ENCODE assay signal across 9 cellular contexts in genomic region chr11:59918987-59919589, GRCh38. TPM values are rescaled to one million over a fixed set of nuclear protein-coding genes. Genes with fewer than 3 reads are reported as not detected.
DNase-seq lines count a peak whose midpoint lies in the region; ATAC-seq and TF ChIP-seq lines count a peak whose summit lies in the region.
"Had no signal": no experiment of that assay in that cellular context is flagged by ENCODE, and none has a peak within 500 bp of the region (broad histone marks: within the 10 kb centered on the region; RNA-seq: fewer than 3 reads in every experiment).

No MANE protein-coding gene starts in this region.

- H3K18ac ChIP-seq in mesendoderm (ENCODE audit: low read length), result no peak overlapping the region

- no peaks in the 10 kb centered on the region for H3K36me3 Mint-ChIP-seq in activated T-helper 1 cell treated with anti-CD3 and anti-CD28 coated beads, Interleukin-12 subunit alpha, Interleukin-12 subunit beta, Interleukin-2, Interleukin-4 antibody, amounts not matched to agents 30 ng/mL and 10 ng/mL and 1 ng/mL, durations not matched to agents 14 hours and 24 hours and 36 hours (ENCODE audit: low read depth)

- no peak overlapping the region for H3K56ac ChIP-seq in mesendoderm (ENCODE audit: low read length)

- no peak for TF ChIP-seq POLR2A in NB4 (IDR thresholded peaks at IDR 0.05; ENCODE audit: extremely low read depth, insufficient read length)

- H2AK5ac ChIP-seq in mesendoderm (ENCODE audit: low read length), result no peak overlapping the region

- H3K4me3 ChIP-seq in NB4 (ENCODE audit: low read depth, low read length), result no peak overlapping the region
- H3K4me3 ChIP-seq in astrocyte of the spinal cord (ENCODE audit: low read depth, low read length), result no peak overlapping the region
- H3K4me3 ChIP-seq in mesendoderm (ENCODE audit: low read length), result no peak overlapping the region

- no peak overlapping the region for H3K27ac ChIP-seq in mesendoderm (ENCODE audit: low read depth, low read length)

- peaks cover 30% of the 10 kb centered on the region for H3K9me3 Mint-ChIP-seq in activated T-helper 1 cell treated with anti-CD3 and anti-CD28 coated beads, Interleukin-12 subunit alpha, Interleukin-12 subunit beta, Interleukin-2, Interleukin-4 antibody, amounts not matched to agents 30 ng/mL and 10 ng/mL and 1 ng/mL, durations not matched to agents 14 hours and 24 hours and 36 hours

- H2BK120ac ChIP-seq in mesendoderm (ENCODE audit: low read depth, low read length), result no peak overlapping the region

- H3K79me1 ChIP-seq in mesendoderm (ENCODE audit: low read length), result no peaks in the 10 kb centered on the region

- no peak overlapping the region for H4K8ac ChIP-seq in mesendoderm (ENCODE audit: low read depth, low read length)

- ATAC-seq in GM21529 (IDR thresholded peaks at IDR 0.05; ENCODE audit: unreplicated experiment), result no peak
- no peak for ATAC-seq in GM19455 (IDR thresholded peaks at IDR 0.05; ENCODE audit: unreplicated experiment)

- no peak overlapping the region for H3K4me3 Mint-ChIP-seq in activated T-helper 1 cell treated with anti-CD3 and anti-CD28 coated beads, Interleukin-12 subunit alpha, Interleukin-12 subunit beta, Interleukin-2, Interleukin-4 antibody, amounts not matched to agents 30 ng/mL and 10 ng/mL and 1 ng/mL, durations not matched to agents 14 hours and 24 hours and 36 hours
- H3K4me3 Mint-ChIP-seq: stimulated activated naive CD8-positive, alpha-beta T cell treated with anti-CD3 and anti-CD28 coated beads, Interleukin-15, Interleukin-2, amounts not matched to agents 100 ng/mL and 50 ng/mL, for 24 hours had no signal

- no peak overlapping the region for H3K4ac ChIP-seq in mesendoderm (ENCODE audit: low read depth, low read length)

- H2BK5ac ChIP-seq in mesendoderm (ENCODE audit: low read length), result no peak overlapping the region

- H3K4me1 Mint-ChIP-seq in activated T-helper 1 cell treated with anti-CD3 and anti-CD28 coated beads, Interleukin-12 subunit alpha, Interleukin-12 subunit beta, Interleukin-2, Interleukin-4 antibody, amounts not matched to agents 30 ng/mL and 10 ng/mL and 1 ng/mL, durations not matched to agents 14 hours and 24 hours and 36 hours (ENCODE audit: low read depth), result no peaks in the 10 kb centered on the region

- H3K79me2 ChIP-seq in mesendoderm (ENCODE audit: control insufficient read depth, insufficient read depth, low read length), result no peaks in the 10 kb centered on the region

- no peak overlapping the region for H4K5ac ChIP-seq in mesendoderm (ENCODE audit: low read length)

- no peak overlapping the region for H3K23ac ChIP-seq in mesendoderm (ENCODE audit: low read length)

- no peaks in the 10 kb centered on the region for H3K36me3 ChIP-seq in mesendoderm (ENCODE audit: control insufficient read depth, insufficient read depth, low read length)

- no peak overlapping the region for H3K4me2 ChIP-seq in mesendoderm (ENCODE audit: low read length)

- H3K27me3 ChIP-seq in mesendoderm (ENCODE audit: insufficient read depth, low read length, poor library complexity), result no peaks in the 10 kb centered on the region

- TF ChIP-seq CTCF in NB4 (IDR thresholded peaks at IDR 0.05; ENCODE audit: low read depth, low read length) (peak; percentile 33), astrocyte of the spinal cord (IDR thresholded peaks at IDR 0.05; ENCODE audit: low read depth, low read length) (peak; percentile 48)

- no peaks in the 10 kb centered on the region for H3K27me3 Mint-ChIP-seq in activated T-helper 1 cell treated with anti-CD3 and anti-CD28 coated beads, Interleukin-12 subunit alpha, Interleukin-12 subunit beta, Interleukin-2, Interleukin-4 antibody, amounts not matched to agents 30 ng/mL and 10 ng/mL and 1 ng/mL, durations not matched to agents 14 hours and 24 hours and 36 hours (ENCODE audit: insufficient read depth)
- H3K27me3 Mint-ChIP-seq: stimulated activated naive CD8-positive, alpha-beta T cell treated with anti-CD3 and anti-CD28 coated beads, Interleukin-15, Interleukin-2, amounts not matched to agents 100 ng/mL and 50 ng/mL, for 24 hours had no signal

- H3K4me1 ChIP-seq in mesendoderm (ENCODE audit: control insufficient read depth, low read depth, low read length), result no peaks in the 10 kb centered on the region

- H3K9ac ChIP-seq in mesendoderm (ENCODE audit: low read length), result no peak overlapping the region

- intact Hi-C loops in activated T-helper 1 cell treated with anti-CD3 and anti-CD28 coated beads, Interleukin-12 subunit alpha, Interleukin-12 subunit beta, Interleukin-2, Interleukin-4 antibody, amounts not matched to agents 30 ng/mL and 10 ng/mL and 1 ng/mL, durations not matched to agents 14 hours and 24 hours and 36 hours (cut with micrococcal nuclease), result loop anchor here (1.0 kb wide), 2 partner anchors 96 to 165 kb away; no protein-coding TSS in a partner anchor

- in situ Hi-C loops in astrocyte of the spinal cord (cut with HindIII; ENCODE audit: low sequenced_read_pairs), result no loop called here

- WGBS in mesendoderm (ENCODE audit: extremely low coverage, insufficient coverage, low lambda C conversion rate), result no CpG with 5 or more reads among the region's 3 CpGs

- DNase-seq in stimulated activated CD4-positive, alpha-beta T cell treated with anti-CD3 and anti-CD28 coated beads, Interleukin-12 subunit alpha, Interleukin-12 subunit beta, amount 100 ng/mL, for 48 hours (ENCODE audit: low read depth in 2 of 3, low spot score in 1 of 3), result peak in 2 of 3 donors; percentile 1 to 38
- DNase-seq in stimulated activated CD4-positive, alpha-beta T cell treated with anti-CD3 and anti-CD28 coated beads, Interleukin-12 subunit alpha, Interleukin-12 subunit beta, amount 100 ng/mL, for 4 hours, result no peak
- DNase-seq in NB4 (ENCODE audit: low read depth) (peak; percentile 56), astrocyte of the spinal cord (ENCODE audit: low read depth, low spot score) (peak; percentile 38), mesendoderm (peak; percentile 65)
- DNase-seq in activated T-helper 1 cell treated with anti-CD3 and anti-CD28 coated beads, Interleukin-12 subunit alpha, Interleukin-12 subunit beta, Interleukin-2, Interleukin-4 antibody, amounts not matched to agents 30 ng/mL and 10 ng/mL and 1 ng/mL, durations not matched to agents 14 hours and 24 hours and 36 hours (ENCODE audit: low spot score), result no peak

- no peak overlapping the region for H2BK15ac ChIP-seq in mesendoderm (replicated peaks; ENCODE audit: low read depth)

- H3K27ac Mint-ChIP-seq in activated T-helper 1 cell treated with anti-CD3 and anti-CD28 coated beads, Interleukin-12 subunit alpha, Interleukin-12 subunit beta, Interleukin-2, Interleukin-4 antibody, amounts not matched to agents 30 ng/mL and 10 ng/mL and 1 ng/mL, durations not matched to agents 14 hours and 24 hours and 36 hours, result no peak overlapping the region
- H3K27ac Mint-ChIP-seq: stimulated activated naive CD8-positive, alpha-beta T cell treated with anti-CD3 and anti-CD28 coated beads, Interleukin-15, Interleukin-2, amounts not matched to agents 100 ng/mL and 50 ng/mL, for 24 hours had no signal

RNA-seq across cellular contexts. Expression of gene OOSP1, which starts 19.1 kb away (rescaled TPM):
- polyA plus RNA-seq in mesendoderm (2013, experiment 1 of 2), result 0.08 TPM
- 0.06 TPM for polyA plus RNA-seq in mesendoderm (2013, experiment 2 of 2)
- 0.27 TPM in 1 of 2 replicates, not detected in the other for total RNA-seq in activated T-helper 1 cell treated with anti-CD3 and anti-CD28 coated beads, Interleukin-12 subunit alpha, Interleukin-12 subunit beta, Interleukin-2, Interleukin-4 antibody, amounts not matched to agents 30 ng/mL and 10 ng/mL and 1 ng/mL, durations not matched to agents 14 hours and 24 hours and 36 hours

RNA-seq across cellular contexts. Expression of gene OOSP3, which starts 40.5 kb away (rescaled TPM):
- 0.15 TPM for polyA plus RNA-seq in mesendoderm (2013, experiment 1 of 2)
- polyA plus RNA-seq in mesendoderm (2013, experiment 2 of 2), result 0.13 TPM
- total RNA-seq in activated T-helper 1 cell treated with anti-CD3 and anti-CD28 coated beads, Interleukin-12 subunit alpha, Interleukin-12 subunit beta, Interleukin-2, Interleukin-4 antibody, amounts not matched to agents 30 ng/mL and 10 ng/mL and 1 ng/mL, durations not matched to agents 14 hours and 24 hours and 36 hours, result not detected in 2 replicates

RNA-seq across cellular contexts. Expression of gene OOSP4A, which starts 44.7 kb away (rescaled TPM):
- not detected for polyA plus RNA-seq in mesendoderm (2013, experiment 1 of 2)
- polyA plus RNA-seq in mesendoderm (2013, experiment 2 of 2), result not detected
- total RNA-seq in activated T-helper 1 cell treated with anti-CD3 and anti-CD28 coated beads, Interleukin-12 subunit alpha, Interleukin-12 subunit beta, Interleukin-2, Interleukin-4 antibody, amounts not matched to agents 30 ng/mL and 10 ng/mL and 1 ng/mL, durations not matched to agents 14 hours and 24 hours and 36 hours, result not detected in 2 replicates

RNA-seq across cellular contexts. Expression of gene TCN1, which starts 52.8 kb away (rescaled TPM):
- not detected for polyA plus RNA-seq in mesendoderm (2013, experiment 1 of 2)
- polyA plus RNA-seq in mesendoderm (2013, experiment 2 of 2), result not detected
- not detected in 2 replicates for total RNA-seq in activated T-helper 1 cell treated with anti-CD3 and anti-CD28 coated beads, Interleukin-12 subunit alpha, Interleukin-12 subunit beta, Interleukin-2, Interleukin-4 antibody, amounts not matched to agents 30 ng/mL and 10 ng/mL and 1 ng/mL, durations not matched to agents 14 hours and 24 hours and 36 hours

Comparison
In these comparisons a context has a peak if more than half of its experiments do, and no peak if none do; other contexts are left out.
1. DNase-seq: peak in stimulated activated CD4-positive, alpha-beta T cell treated with anti-CD3 and anti-CD28 coated beads, Interleukin-12 subunit alpha, Interleukin-12 subunit beta, amount 100 ng/mL, for 48 hours (2 of 3), NB4 (single experiment), astrocyte of the spinal cord (single experiment) and mesendoderm (single experiment); none in stimulated activated CD4-positive, alpha-beta T cell treated with anti-CD3 and anti-CD28 coated beads, Interleukin-12 subunit alpha, Interleukin-12 subunit beta, amount 100 ng/mL, for 4 hours (single experiment) and activated T-helper 1 cell treated with anti-CD3 and anti-CD28 coated beads, Interleukin-12 subunit alpha, Interleukin-12 subunit beta, Interleukin-2, Interleukin-4 antibody, amounts not matched to agents 30 ng/mL and 10 ng/mL and 1 ng/mL, durations not matched to agents 14 hours and 24 hours and 36 hours (single experiment).